14 cellular contexts compared by ENCODE assay signal in the genomic region with DNA sequence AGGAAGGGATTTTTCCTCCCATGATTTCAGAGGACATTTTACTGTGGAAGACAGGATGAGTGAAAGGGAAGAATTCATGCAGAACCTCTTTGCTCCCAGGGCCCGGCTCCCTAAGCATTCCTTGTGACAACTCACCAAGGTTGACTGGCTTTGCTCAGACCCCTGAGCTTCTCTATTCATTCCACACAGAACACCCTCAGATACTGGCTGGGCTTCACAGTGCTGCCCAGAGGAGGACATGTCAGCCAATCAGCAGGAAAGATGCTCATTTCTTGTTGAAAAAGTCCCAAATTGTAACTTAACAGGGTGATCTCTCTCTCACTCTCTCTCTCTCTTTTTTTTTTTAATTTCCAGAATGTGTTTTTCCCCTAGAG. TPM values are rescaled to one million over a fixed set of nuclear protein-coding genes. Genes with fewer than 3 reads are reported as not detected.
DNase-seq lines count a peak whose midpoint lies in the region; ATAC-seq and TF ChIP-seq lines count a peak whose summit lies in the region.
"Had no signal": no experiment of that assay in that cellular context is flagged by ENCODE, and none has a peak within 500 bp of the region (broad histone marks: within the 10 kb centered on the region; RNA-seq: fewer than 3 reads in every experiment).

No MANE protein-coding gene starts in this region.

- no peaks in the 10 kb centered on the region for H4K20me1 ChIP-seq in GM23338 (replicated peaks; ENCODE audit: insufficient read depth)

- H3K4me1 Mint-ChIP-seq in GM23338 (peaks cover 4% of the 10 kb centered on the region; the same call in 1 of the 3 replicates), endothelial cell (ENCODE audit: unreplicated experiment) (peaks cover 14% of the 10 kb centered on the region), mesothelial cell of epicardium (peaks cover 23% of the 10 kb centered on the region)
- H3K4me1 Mint-ChIP-seq: activated CD4-positive, alpha-beta T cell treated with anti-CD3 and anti-CD28 coated beads for 36 hours; T-cell had no signal

- H3K27ac ChIP-seq in GM23338 (ENCODE audit: low read depth) (no peak overlapping the region), angular gyrus (ENCODE audit: low read depth, low read length) (peak overlapping the region; percentile 26), skin epidermis (peak overlapping the region in 17 of 21 experiments; percentile 5 to 76 (median 47))
- H3K27ac ChIP-seq: transverse colon had no signal

- H3K4me3 Mint-ChIP-seq in GM23338 = no peak overlapping the region
- H3K4me3 Mint-ChIP-seq in endothelial cell (ENCODE audit: unreplicated experiment) = no peak overlapping the region
- H3K4me3 Mint-ChIP-seq in mesothelial cell of epicardium = no peak overlapping the region
- H3K4me3 Mint-ChIP-seq: activated CD4-positive, alpha-beta T cell treated with anti-CD3 and anti-CD28 coated beads for 36 hours; activated T-cell treated with anti-CD3 and anti-CD28 coated beads, Interleukin-2, amount 50 U/mL, for 4 hours; T-cell had no signal

- H3K36me3 ChIP-seq in GM23338 (ENCODE audit: insufficient read depth) = no peaks in the 10 kb centered on the region
- H3K36me3 ChIP-seq: transverse colon had no signal

- no peaks in the 10 kb centered on the region; the same call in 1 of the 2 replicates for H3K27me3 ChIP-seq in GM23338 (ENCODE audit: insufficient read depth)
- H3K27me3 ChIP-seq: transverse colon had no signal

- H3K9me3 Mint-ChIP-seq in GM23338 (no peaks in the 10 kb centered on the region), endothelial cell (ENCODE audit: unreplicated experiment) (no peaks in the 10 kb centered on the region), mesothelial cell of epicardium (no peaks in the 10 kb centered on the region)
- H3K9me3 Mint-ChIP-seq: activated T-cell treated with anti-CD3 and anti-CD28 coated beads, Interleukin-2, amount 50 U/mL, for 4 hours; T-cell had no signal

- no peak for DNase-seq in GM23338 (ENCODE audit: low spot score)
- no peak for DNase-seq in left ventricle myocardium superior
- no peak for DNase-seq in endothelial cell (ENCODE audit: low spot score)
- no peak for DNase-seq in EL
- DNase-seq in stimulated activated CD4-positive, alpha-beta T cell treated with anti-CD3 and anti-CD28 coated beads, Interleukin-2, amount 100 ng/mL, for 24 hours = no peak
- no peak for DNase-seq in mesothelial cell of epicardium (ENCODE audit: low spot score in 2 of 2, unreplicated experiment in 2 of 2)
- DNase-seq: activated CD4-positive, alpha-beta T cell treated with anti-CD3 and anti-CD28 coated beads for 36 hours; activated T-cell treated with anti-CD3 and anti-CD28 coated beads, Interleukin-2, amount 50 U/mL, for 4 hours; DMS153; NCI-H2171; T-cell; transverse colon had no signal

- H3K79me2 ChIP-seq in GM23338 (replicated peaks; ENCODE audit: insufficient read depth) = no peaks in the 10 kb centered on the region

- intact Hi-C loops in left ventricle myocardium superior (cut with micrococcal nuclease) = no loop called here

- H3K4me3 ChIP-seq in GM23338 (no peak overlapping the region), skin epidermis (no peak overlapping the region)
- H3K4me3 ChIP-seq: transverse colon had no signal

- H2AFZ ChIP-seq in GM23338 = no peak overlapping the region

- no peaks in the 10 kb centered on the region for H3F3A ChIP-seq in GM23338 (replicated peaks; ENCODE audit: low read depth)

- H3K27ac Mint-ChIP-seq in GM23338 = no peak overlapping the region
- H3K27ac Mint-ChIP-seq in endothelial cell (ENCODE audit: unreplicated experiment) = no peak overlapping the region
- no peak overlapping the region for H3K27ac Mint-ChIP-seq in mesothelial cell of epicardium
- H3K27ac Mint-ChIP-seq: activated CD4-positive, alpha-beta T cell treated with anti-CD3 and anti-CD28 coated beads for 36 hours; T-cell had no signal

- H3K27me3 Mint-ChIP-seq in GM23338 (ENCODE audit: insufficient read depth, low read depth, poor library complexity) (no peaks in the 10 kb centered on the region), endothelial cell (ENCODE audit: unreplicated experiment) (peaks cover 1% of the 10 kb centered on the region), mesothelial cell of epicardium (ENCODE audit: low read depth) (peaks cover 2% of the 10 kb centered on the region)

- peak; percentile 22; the same call in 1 of the 3 replicates for ATAC-seq in GM23338
- peak; percentile 58 for ATAC-seq in left ventricle myocardium superior
- ATAC-seq: activated CD4-positive, alpha-beta T cell treated with anti-CD3 and anti-CD28 coated beads for 36 hours; activated T-cell treated with anti-CD3 and anti-CD28 coated beads, Interleukin-2, amount 50 U/mL, for 4 hours; T-cell had no signal

- no peaks in the 10 kb centered on the region for H3K4me1 ChIP-seq in GM23338 (ENCODE audit: insufficient read depth)

- TF ChIP-seq CTCF in GM23338 (conservative IDR thresholded peaks at IDR 0.05; ENCODE audit: low read depth in 2 of 2) = no peak
- no peak for TF ChIP-seq CTCF in endothelial cell (IDR thresholded peaks at IDR 0.05; ENCODE audit: unreplicated experiment)
- TF ChIP-seq CTCF in mesothelial cell of epicardium (IDR thresholded peaks at IDR 0.05; ENCODE audit: unreplicated experiment) = no peak

- H3K36me3 Mint-ChIP-seq in GM23338 (ENCODE audit: low read depth) (no peaks in the 10 kb centered on the region), endothelial cell (ENCODE audit: low read depth, unreplicated experiment) (no peaks in the 10 kb centered on the region), mesothelial cell of epicardium (no peaks in the 10 kb centered on the region)
- H3K36me3 Mint-ChIP-seq: T-cell had no signal

- H3K4me2 ChIP-seq in GM23338 = no peak overlapping the region

- 0 out of 2 replicates have a peak, but pooled peaks cover 5% of the 10 kb centered on the region for H3K9me2 ChIP-seq in GM23338 (ENCODE audit: insufficient read depth)

TF ChIP-seq in GM23338, 12 proteins besides CTCF, POLR2A, EP300 and RAD21 (continues in another document):
- no peak for TF ChIP-seq ETS1 (IDR thresholded peaks at IDR 0.05)
- no peak for TF ChIP-seq STAT1 (IDR thresholded peaks at IDR 0.05; ENCODE audit: unreplicated experiment)
- TF ChIP-seq REST (IDR thresholded peaks at IDR 0.05; ENCODE audit: unreplicated experiment) = no peak
- TF ChIP-seq POLR2AphosphoS5 (IDR thresholded peaks at IDR 0.05; ENCODE audit: low read depth) = no peak
- no peak for TF ChIP-seq ZNF331 (CRISPR knock-in tag; IDR thresholded peaks at IDR 0.05; ENCODE audit: low read depth)
- no peak for TF ChIP-seq CREB1 (CRISPR knock-in tag; IDR thresholded peaks at IDR 0.05; ENCODE audit: low read depth)

RNA-seq across cellular contexts. Expression of gene SSPN, which starts 43.7 kb away (rescaled TPM):
- total RNA-seq in GM23338 (2014; rRNA removed; shearing (Covaris generic)) = 1.1 and 3.1 TPM in 2 replicates
- 2.3 and 2.8 TPM in 2 replicates for polyA plus RNA-seq in GM23338 (2016; fragmentation: Nextera tagmentation; extraction: Ambion mirVana)
- total RNA-seq in left ventricle myocardium superior (56.4 TPM), endothelial cell (ENCODE audit: unreplicated experiment) (2.7 TPM), mesothelial cell of epicardium (19.4 to 26.8 TPM (median 23.1 TPM) in 3 replicates)
- total RNA-seq: activated CD4-positive, alpha-beta T cell treated with anti-CD3 and anti-CD28 coated beads for 36 hours; activated T-cell treated with anti-CD3 and anti-CD28 coated beads, Interleukin-2, amount 50 U/mL, for 4 hours had no signal
